ENCODE assay signal across 22 cellular contexts in genomic region chr1:42450081-42450480, GRCh38. TPM values are rescaled to one million over a fixed set of nuclear protein-coding genes. Genes with fewer than 3 reads are reported as not detected.
"Had no signal": no experiment of that assay in that cellular context is flagged by ENCODE, and none has a peak within 500 bp of the region (broad histone marks: within the 10 kb centered on the region; RNA-seq: fewer than 3 reads in every experiment).

No MANE protein-coding gene starts in this region.

- H3K36me3 Mint-ChIP-seq: naive B cell; stimulated activated memory B cell treated with anti-CD40 and anti-IgM and Interleukin-4, amounts not matched to agents 10 μg/mL and 1 μg/mL and 100 μg/mL, for 72 hours; type B pancreatic cell had no signal

- H3K9me3 Mint-ChIP-seq: endodermal cell; naive B cell; nephron; stimulated activated memory B cell treated with anti-CD40 and anti-IgM and Interleukin-4, amounts not matched to agents 10 μg/mL and 1 μg/mL and 100 μg/mL, for 72 hours; type B pancreatic cell had no signal

- H3K9me3 ChIP-seq: pancreas, suprapubic skin, thyroid gland had no signal

- H3K27ac ChIP-seq: coronary artery, foreskin keratinocyte, pancreas, suprapubic skin, thyroid gland had no signal

- DNase-seq: effector CD4-positive, alpha-beta T cell; endodermal cell; erythroblast; foreskin keratinocyte; left cardiac atrium; left ventricle myocardium superior; mesenchymal stem cell; naive B cell; occipital lobe; pancreas; right cardiac atrium; small intestine; stimulated activated CD4-positive, alpha-beta T cell treated with anti-CD3 and anti-CD28 coated beads, Interleukin-2, amount 100 ng/mL, for 48 hours; stimulated activated CD8-positive, alpha-beta memory T cell treated with anti-CD3 and anti-CD28 coated beads, Interleukin-4, amount 100 ng/mL, for 48 hours; thyroid gland had no signal

- H3K27ac Mint-ChIP-seq: endodermal cell; naive B cell; nephron; progenitor cell of endocrine pancreas; stimulated activated memory B cell treated with anti-CD40 and anti-IgM and Interleukin-4, amounts not matched to agents 10 μg/mL and 1 μg/mL and 100 μg/mL, for 72 hours; type B pancreatic cell had no signal

- H3K4me1 ChIP-seq: foreskin keratinocyte, suprapubic skin had no signal

- H3K36me3 ChIP-seq: pancreas, suprapubic skin, thyroid gland had no signal

- H3K27me3 ChIP-seq: foreskin keratinocyte, pancreas, suprapubic skin, thyroid gland had no signal

- H3K4me3 ChIP-seq: coronary artery, lung, pancreas, suprapubic skin, thyroid gland had no signal

- ATAC-seq: foreskin keratinocyte; left cardiac atrium; left ventricle myocardium superior; pancreas; right cardiac atrium; stimulated activated memory B cell treated with anti-CD40 and anti-IgM and Interleukin-4, amounts not matched to agents 10 μg/mL and 1 μg/mL and 100 μg/mL, for 72 hours had no signal

- H3K4me3 Mint-ChIP-seq: endodermal cell; naive B cell; nephron; stimulated activated memory B cell treated with anti-CD40 and anti-IgM and Interleukin-4, amounts not matched to agents 10 μg/mL and 1 μg/mL and 100 μg/mL, for 72 hours; type B pancreatic cell had no signal

- H3K27me3 Mint-ChIP-seq: naive B cell; progenitor cell of endocrine pancreas; stimulated activated memory B cell treated with anti-CD40 and anti-IgM and Interleukin-4, amounts not matched to agents 10 μg/mL and 1 μg/mL and 100 μg/mL, for 72 hours had no signal

- H3K4me1 Mint-ChIP-seq: endodermal cell, nephron had no signal

RNA-seq across cellular contexts. Expression of gene ZMYND12, which starts 5.7 kb away (rescaled TPM):
- total RNA-seq: occipital lobe had no signal
